ENCODE assay signal across 7 cellular contexts in the genomic region with DNA sequence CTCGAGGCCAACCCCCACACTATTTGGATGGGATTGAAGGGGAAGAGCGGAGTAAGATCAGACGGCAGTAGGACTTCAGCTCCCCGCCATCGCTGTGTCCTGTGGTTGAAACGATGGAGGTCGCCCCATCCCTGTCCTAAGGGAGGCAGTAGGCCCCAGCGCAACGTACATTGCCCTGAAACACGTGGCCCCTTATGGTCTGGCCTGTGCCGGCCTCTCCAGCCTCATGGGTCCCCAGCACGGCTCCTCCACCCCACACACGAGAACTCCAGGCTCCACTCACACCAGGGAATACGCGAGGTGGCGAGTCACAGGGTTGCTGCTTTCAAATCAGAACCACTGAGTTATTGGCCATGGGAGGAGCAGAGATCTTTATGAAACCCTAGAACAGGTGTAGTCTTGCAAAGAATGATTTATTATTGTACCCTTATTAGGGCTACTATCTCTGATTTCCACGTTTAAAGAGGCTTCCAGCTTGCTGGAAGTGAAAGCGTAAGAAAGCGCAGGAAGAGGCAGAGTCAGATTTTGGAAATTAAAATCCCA. TPM values are rescaled to one million over a fixed set of nuclear protein-coding genes. Genes with fewer than 3 reads are reported as not detected.
DNase-seq lines count a peak whose midpoint lies in the region; ATAC-seq, FAIRE-seq and TF ChIP-seq lines count a peak whose summit lies in the region.

No MANE protein-coding gene starts in this region.

- H3K4me3 ChIP-seq in brain microvascular endothelial cell (ENCODE audit: low read depth, low read length) (peak overlapping the region; percentile 74), mesendoderm (ENCODE audit: low read length) (no peak overlapping the region)

- H3K18ac ChIP-seq in mesendoderm (ENCODE audit: low read length) = no peak overlapping the region

- H3K56ac ChIP-seq in mesendoderm (ENCODE audit: low read length) = peak overlapping the region; percentile 80

- H2BK120ac ChIP-seq in mesendoderm (ENCODE audit: low read depth, low read length) = no peak overlapping the region

- ATAC-seq in GM19351 (IDR thresholded peaks at IDR 0.05; ENCODE audit: unreplicated experiment) (peak; percentile 16), HG03439 (IDR thresholded peaks at IDR 0.05; ENCODE audit: unreplicated experiment) (peak; percentile 14), HG02642 (IDR thresholded peaks at IDR 0.05; ENCODE audit: poor library complexity, unreplicated experiment) (no peak)

- peak overlapping the region; percentile 33 for H3K9ac ChIP-seq in mesendoderm (ENCODE audit: low read length)

- H4K8ac ChIP-seq in mesendoderm (ENCODE audit: low read depth, low read length) = no peak overlapping the region

- in situ Hi-C loops in brain microvascular endothelial cell (cut with HindIII; ENCODE audit: low pct_ligation_motif_present, low sequenced_read_pairs) = loop anchor here (25.0 kb wide), 1 partner anchor 182 kb away; a partner anchor contains a TSS

- H3K23ac ChIP-seq in mesendoderm (ENCODE audit: low read length) = no peak overlapping the region

- peaks cover 4% of the 10 kb centered on the region for H3K79me2 ChIP-seq in mesendoderm (ENCODE audit: control insufficient read depth, insufficient read depth, low read length)

- H3K27me3 ChIP-seq in brain microvascular endothelial cell (replicated peaks) (no peaks in the 10 kb centered on the region), mesendoderm (ENCODE audit: insufficient read depth, low read length, poor library complexity) (no peaks in the 10 kb centered on the region)

- H2BK15ac ChIP-seq in mesendoderm (replicated peaks; ENCODE audit: low read depth) = no peak overlapping the region

- H3K27ac ChIP-seq in brain microvascular endothelial cell (no peak overlapping the region), mesendoderm (ENCODE audit: low read depth, low read length) (no peak overlapping the region)

- TF ChIP-seq CTCF in brain microvascular endothelial cell (IDR thresholded peaks at IDR 0.05; ENCODE audit: low read depth, low read length, missing control alignments) = no peak

- H4K5ac ChIP-seq in mesendoderm (ENCODE audit: low read length) = no peak overlapping the region

- no peak overlapping the region for H3K4ac ChIP-seq in mesendoderm (ENCODE audit: low read depth, low read length)

- whole genome bisulfite sequencing in mesendoderm (ENCODE audit: extremely low coverage, insufficient coverage, low lambda C conversion rate) = no CpG with 5 or more reads among the region's 19 CpGs

- H2BK5ac ChIP-seq in mesendoderm (ENCODE audit: low read length) = no peak overlapping the region

- H3K4me1 ChIP-seq in mesendoderm (ENCODE audit: control insufficient read depth, low read depth, low read length) = peaks cover 2% of the 10 kb centered on the region

- no peak for DNase-seq in brain microvascular endothelial cell
- no peak for DNase-seq in mesendoderm
- no peak for DNase-seq in DMS53 treated with DMSO at 0.1 percent for 48 hours (lab: John Stamatoyannopoulos, UW; ENCODE audit: unreplicated experiment)
- DNase-seq in frontal cortex (ENCODE audit: low spot score in 2 of 2) = no peak

- peaks cover 7% of the 10 kb centered on the region for H3K79me1 ChIP-seq in mesendoderm (ENCODE audit: low read length)

- peak overlapping the region; percentile 15 for H3K4me2 ChIP-seq in mesendoderm (ENCODE audit: low read length)

- FAIRE-seq in frontal cortex (lab: Jason Lieb, UNC) = no peak

- H3K36me3 ChIP-seq in brain microvascular endothelial cell (replicated peaks) (peaks cover 7% of the 10 kb centered on the region), mesendoderm (ENCODE audit: control insufficient read depth, insufficient read depth, low read length) (no peaks in the 10 kb centered on the region)

- no peak overlapping the region for H2AK5ac ChIP-seq in mesendoderm (ENCODE audit: low read length)

RNA-seq across cellular contexts. Expression of a gene that starts 0.7 kb away (rescaled TPM):
- 57.3 TPM for polyA plus RNA-seq in mesendoderm (2013, experiment 1 of 2)
- 57.8 TPM for polyA plus RNA-seq in mesendoderm (2013, experiment 2 of 2)
- 28.9 TPM for total RNA-seq in frontal cortex

RNA-seq across cellular contexts. Expression of a gene that starts 15.2 kb away (rescaled TPM):
- polyA plus RNA-seq in mesendoderm (2013, experiment 1 of 2) = 36.6 TPM
- 36.2 TPM for polyA plus RNA-seq in mesendoderm (2013, experiment 2 of 2)
- total RNA-seq in frontal cortex = 12.6 TPM

RNA-seq across cellular contexts. Expression of a gene that starts 23.1 kb away (rescaled TPM):
- polyA plus RNA-seq in mesendoderm (2013, experiment 1 of 2) = 4.8 TPM
- polyA plus RNA-seq in mesendoderm (2013, experiment 2 of 2) = 5.1 TPM
- total RNA-seq in frontal cortex = 9.0 TPM

RNA-seq across cellular contexts. Expression of a gene that starts 35.3 kb away (rescaled TPM):
- polyA plus RNA-seq in mesendoderm (2013, experiment 1 of 2) = 21.1 TPM
- 22.0 TPM for polyA plus RNA-seq in mesendoderm (2013, experiment 2 of 2)
- total RNA-seq in frontal cortex = 39.9 TPM

RNA-seq across cellular contexts. Expression of a gene that starts 42.0 kb away (rescaled TPM):
- 0.01 TPM for polyA plus RNA-seq in mesendoderm (2013, experiment 1 of 2)
- 0.01 TPM for polyA plus RNA-seq in mesendoderm (2013, experiment 2 of 2)
- 0.82 TPM for total RNA-seq in frontal cortex
